ENCODE assay signal across 17 cellular contexts in genomic region chr4:95178938-95179337, GRCh38.
DNase-seq lines count a peak whose midpoint lies in the region; ATAC-seq and TF ChIP-seq lines count a peak whose summit lies in the region.
"Had no signal": no experiment of that assay in that cellular context is flagged by ENCODE, and none has a peak within 500 bp of the region (broad histone marks: within the 10 kb centered on the region; RNA-seq: fewer than 3 reads in every experiment).

No MANE protein-coding gene starts in this region.

- H3K4me3 Mint-ChIP-seq in neural progenitor cell (no peak overlapping the region), Calu3 (ENCODE audit: low read depth, unreplicated experiment) (no peak overlapping the region)
- H3K4me3 Mint-ChIP-seq: CD4-positive, alpha-beta memory T cell; HFFc6 had no signal

- TF ChIP-seq CTCF in choroid plexus epithelial cell (conservative IDR thresholded peaks at IDR 0.05; ENCODE audit: low read depth, low read length): no peak
- no peak for TF ChIP-seq CTCF in neural progenitor cell (IDR thresholded peaks at IDR 0.05)
- no peak for TF ChIP-seq CTCF in spleen (IDR thresholded peaks at IDR 0.05 in 8 of 11, conservative IDR thresholded peaks at IDR 0.05 in 3 of 11)
- TF ChIP-seq CTCF in Calu3 (IDR thresholded peaks at IDR 0.05; ENCODE audit: unreplicated experiment): no peak

- H3K27ac Mint-ChIP-seq in neural progenitor cell: peak overlapping the region; percentile 62
- no peak overlapping the region for H3K27ac Mint-ChIP-seq in Calu3 (ENCODE audit: unreplicated experiment)
- H3K27ac Mint-ChIP-seq: CD4-positive, alpha-beta memory T cell; HFFc6 had no signal

- no peak overlapping the region for H3K9ac ChIP-seq in neural progenitor cell

- peaks cover 8% of the 10 kb centered on the region for H4K20me1 ChIP-seq in neural progenitor cell (ENCODE audit: low read depth)

- H3K27me3 Mint-ChIP-seq in neural progenitor cell (ENCODE audit: insufficient read depth, low read depth) (no peaks in the 10 kb centered on the region), Calu3 (ENCODE audit: unreplicated experiment) (no peaks in the 10 kb centered on the region)
- H3K27me3 Mint-ChIP-seq: CD4-positive, alpha-beta memory T cell had no signal

- BruUV-seq in Calu3 (replicated peaks; lab: Mats Ljungman, UMichigan): no TSS peak

- peaks cover 25% of the 10 kb centered on the region for H3F3A ChIP-seq in neural progenitor cell (ENCODE audit: low read depth)

- ATAC-seq in GM21526 (IDR thresholded peaks at IDR 0.05; ENCODE audit: low FRiP score, unreplicated experiment) (no peak), GM21786 (IDR thresholded peaks at IDR 0.05; ENCODE audit: unreplicated experiment) (no peak)

- H3K79me2 ChIP-seq in neural progenitor cell (ENCODE audit: low read depth): no peaks in the 10 kb centered on the region

- H3K36me3 Mint-ChIP-seq in neural progenitor cell: peaks cover 30% of the 10 kb centered on the region
- H3K36me3 Mint-ChIP-seq in Calu3 (ENCODE audit: insufficient read depth, unreplicated experiment): no peaks in the 10 kb centered on the region
- H3K36me3 Mint-ChIP-seq: CD4-positive, alpha-beta memory T cell had no signal

- H3K27me3 ChIP-seq in neural progenitor cell: no peaks in the 10 kb centered on the region
- no peaks in the 10 kb centered on the region for H3K27me3 ChIP-seq in spleen (replicated peaks in 1 of 7)

- H3K4me2 ChIP-seq in neural progenitor cell: no peak overlapping the region

- no peak for TF ChIP-seq POLR2A in spleen (IDR thresholded peaks at IDR 0.05)

- H3K9me3 ChIP-seq in neural progenitor cell (ENCODE audit: low read depth): no peaks in the 10 kb centered on the region
- H3K9me3 ChIP-seq in spleen: peaks cover 0 to 3% (median 0%) of the 10 kb centered on the region in 8 donors
- H3K9me3 ChIP-seq: HAP-1 had no signal

- 77 to 94% (median 81%) methylated on average over 2 of the region's 2 CpGs for WGBS in spleen, 5 donors

- H3K36me3 ChIP-seq in neural progenitor cell (no peaks in the 10 kb centered on the region), spleen (no peaks in the 10 kb centered on the region)
- H3K36me3 ChIP-seq: HAP-1 had no signal

- no peak overlapping the region for H2AFZ ChIP-seq in neural progenitor cell (replicated peaks)

- intact Hi-C loops in spleen (cut with DNase I; ENCODE audit: low total_unique reads): no loop called here
- intact Hi-C loops in Calu3 (cut with micrococcal nuclease; ENCODE audit: unreplicated experiment): no loop called here

- DNase-seq in LHCN-M2 (ENCODE audit: low read depth): peak; percentile 63
- DNase-seq in choroid plexus epithelial cell (ENCODE audit: low read depth): peak; percentile 24
- no peak for DNase-seq in neural progenitor cell (ENCODE audit: low spot score)
- no peak for DNase-seq in substantia nigra (lab: John Stamatoyannopoulos, UW)
- DNase-seq in spleen: no peak
- no peak for DNase-seq in Calu3
- DNase-seq: 8988T; C1 segment of cervical spinal cord; CD4-positive, alpha-beta memory T cell; COR-L47; DMS153; DND-41; GOT3; HFFc6 had no signal

- CTCF ChIA-PET in Calu3 (lab: Charles Lee): interaction anchor here (0.7 kb wide), 1 partner anchor 331 kb away, joined by 3 read pairs; no protein-coding TSS in a partner anchor

- H3K27ac ChIP-seq in neural progenitor cell (no peak overlapping the region), substantia nigra (ENCODE audit: low read depth, low read length, poor library complexity, severe bottlenecking) (peak overlapping the region; percentile 43), spleen (no peak overlapping the region)

- H3K9me3 Mint-ChIP-seq in neural progenitor cell (peaks cover 27% of the 10 kb centered on the region), Calu3 (ENCODE audit: low read depth, unreplicated experiment) (no peaks in the 10 kb centered on the region)
- H3K9me3 Mint-ChIP-seq: HFFc6 had no signal

- H3K4me1 ChIP-seq in neural progenitor cell (peaks cover 33% of the 10 kb centered on the region), spleen (peaks cover 0 to 19% (median 9%) of the 10 kb centered on the region in 6 donors)
- H3K4me1 ChIP-seq: HAP-1 had no signal

- H3K4me3 ChIP-seq in choroid plexus epithelial cell (ENCODE audit: low read depth, low read length): no peak overlapping the region
- H3K4me3 ChIP-seq in neural progenitor cell: no peak overlapping the region
- H3K4me3 ChIP-seq in spleen: no peak overlapping the region
- H3K4me3 ChIP-seq: HAP-1 had no signal

- H3K4me1 Mint-ChIP-seq in neural progenitor cell (peaks cover 47% of the 10 kb centered on the region), Calu3 (ENCODE audit: low read depth, unreplicated experiment) (no peaks in the 10 kb centered on the region)

Comparison
In these comparisons a context has a peak if more than half of its experiments do, and no peak if none do; other contexts are left out.
1. DNase-seq: peak in LHCN-M2 (single experiment) and choroid plexus epithelial cell (single experiment); none in neural progenitor cell (single experiment), substantia nigra (0 of 49), spleen (single experiment) and Calu3 (single experiment).